8 cellular contexts compared by ENCODE assay signal in the genomic region with DNA sequence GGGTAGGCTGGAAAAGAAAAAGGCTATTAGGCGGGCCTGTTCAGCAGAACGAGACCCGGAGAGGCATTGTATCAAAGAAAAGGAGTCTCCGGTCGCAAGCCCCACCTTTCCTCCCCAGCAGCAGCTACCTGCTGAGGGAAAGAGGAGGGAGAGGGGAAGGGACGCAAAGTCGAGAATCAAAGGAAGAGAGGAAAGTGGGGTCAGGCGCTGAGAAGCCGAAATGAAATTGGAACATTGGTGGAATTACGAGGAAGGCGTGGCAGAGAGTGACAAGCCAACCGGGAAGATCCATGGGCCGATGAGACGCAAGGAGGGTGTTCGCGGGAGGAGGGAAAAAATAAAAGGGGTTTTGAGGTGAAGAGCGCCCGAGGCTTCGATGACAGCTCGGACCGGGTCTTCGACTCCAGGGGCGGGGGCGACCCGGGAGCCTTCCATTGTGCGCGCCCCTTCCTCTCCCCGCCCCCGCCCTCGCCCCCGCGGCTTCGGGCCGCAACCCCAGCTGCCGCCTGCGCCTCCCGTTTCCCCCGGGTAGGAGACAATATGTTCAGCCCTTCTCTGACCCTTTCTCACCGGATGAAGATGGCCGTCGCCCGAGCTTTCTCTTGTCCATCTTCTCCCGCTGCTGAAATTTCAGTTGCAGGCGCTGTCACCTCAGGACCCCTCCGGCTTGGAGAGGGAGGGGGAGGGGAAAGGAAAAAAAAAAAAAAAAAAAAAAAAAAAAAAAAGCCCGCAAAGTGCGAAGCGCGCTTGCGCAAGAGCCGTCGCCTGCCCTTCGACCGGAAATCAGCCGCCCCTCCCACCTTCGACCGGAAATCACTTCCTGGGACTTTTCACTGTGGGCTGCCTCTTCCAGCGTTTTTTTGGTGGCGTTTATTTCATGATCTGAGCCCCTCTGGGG. TPM values are rescaled to one million over a fixed set of nuclear protein-coding genes. Genes with fewer than 3 reads are reported as not detected.
DNase-seq lines count a peak whose midpoint lies in the region; ATAC-seq and TF ChIP-seq lines count a peak whose summit lies in the region.

A gene with protein sequence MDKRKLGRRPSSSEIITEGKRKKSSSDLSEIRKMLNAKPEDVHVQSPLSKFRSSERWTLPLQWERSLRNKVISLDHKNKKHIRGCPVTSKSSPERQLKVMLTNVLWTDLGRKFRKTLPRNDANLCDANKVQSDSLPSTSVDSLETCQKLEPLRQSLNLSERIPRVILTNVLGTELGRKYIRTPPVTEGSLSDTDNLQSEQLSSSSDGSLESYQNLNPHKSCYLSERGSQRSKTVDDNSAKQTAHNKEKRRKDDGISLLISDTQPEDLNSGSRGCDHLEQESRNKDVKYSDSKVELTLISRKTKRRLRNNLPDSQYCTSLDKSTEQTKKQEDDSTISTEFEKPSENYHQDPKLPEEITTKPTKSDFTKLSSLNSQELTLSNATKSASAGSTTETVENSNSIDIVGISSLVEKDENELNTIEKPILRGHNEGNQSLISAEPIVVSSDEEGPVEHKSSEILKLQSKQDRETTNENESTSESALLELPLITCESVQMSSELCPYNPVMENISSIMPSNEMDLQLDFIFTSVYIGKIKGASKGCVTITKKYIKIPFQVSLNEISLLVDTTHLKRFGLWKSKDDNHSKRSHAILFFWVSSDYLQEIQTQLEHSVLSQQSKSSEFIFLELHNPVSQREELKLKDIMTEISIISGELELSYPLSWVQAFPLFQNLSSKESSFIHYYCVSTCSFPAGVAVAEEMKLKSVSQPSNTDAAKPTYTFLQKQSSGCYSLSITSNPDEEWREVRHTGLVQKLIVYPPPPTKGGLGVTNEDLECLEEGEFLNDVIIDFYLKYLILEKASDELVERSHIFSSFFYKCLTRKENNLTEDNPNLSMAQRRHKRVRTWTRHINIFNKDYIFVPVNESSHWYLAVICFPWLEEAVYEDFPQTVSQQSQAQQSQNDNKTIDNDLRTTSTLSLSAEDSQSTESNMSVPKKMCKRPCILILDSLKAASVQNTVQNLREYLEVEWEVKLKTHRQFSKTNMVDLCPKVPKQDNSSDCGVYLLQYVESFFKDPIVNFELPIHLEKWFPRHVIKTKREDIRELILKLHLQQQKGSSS (minus strand): TSS at position 692 of the 898 bp plus-strand sequence. CDS start 82 bp downstream, at position 610.

- peak; percentile 42 for DNase-seq in GM04503 (ENCODE audit: low read depth)
- DNase-seq in NCI-H1436 (lab: John Stamatoyannopoulos, UW) = peak; percentile 85
- DNase-seq in amygdala (lab: John Stamatoyannopoulos, UW) = peak in 54 of 56 donors; percentile 5 to 85 (median 58)
- peak; percentile 87 for DNase-seq in left ventricle myocardium inferior
- peak; percentile 86 to 92 for DNase-seq in psoas muscle

- H3K27me3 Mint-ChIP-seq in T-helper 1 cell treated with Interleukin-12 subunit alpha and Interleukin-12 subunit beta and Interleukin-4 antibody, amounts not matched to agents 30 μg/mL and 1 μg/mL, for 36 hours (ENCODE audit: low read depth) = peaks cover 4% of the 10 kb centered on the region

- H3K27me3 ChIP-seq in left ventricle myocardium inferior (ENCODE audit: low read depth) (peaks cover 15% of the 10 kb centered on the region), psoas muscle (ENCODE audit: insufficient read depth in 3 of 3, low read length in 2 of 3) (peaks cover 0 to 10% (median 0%) of the 10 kb centered on the region in 3 donors)

- peaks cover 27% of the 10 kb centered on the region for H3K4me1 ChIP-seq in left ventricle myocardium inferior
- peaks cover 3% of the 10 kb centered on the region for H3K4me1 ChIP-seq in psoas muscle
- no peaks in the 10 kb centered on the region for H3K4me1 ChIP-seq in urinary bladder (ENCODE audit: insufficient read depth)

- peaks cover under 1% of the 10 kb centered on the region for H3K36me3 ChIP-seq in left ventricle myocardium inferior
- no peaks in the 10 kb centered on the region for H3K36me3 ChIP-seq in psoas muscle (ENCODE audit: insufficient read depth in 1 of 2, low read depth in 1 of 2)
- no peaks in the 10 kb centered on the region for H3K36me3 ChIP-seq in urinary bladder (ENCODE audit: insufficient read depth)

- H3K4me1 Mint-ChIP-seq in T-helper 1 cell treated with Interleukin-12 subunit alpha and Interleukin-12 subunit beta and Interleukin-4 antibody, amounts not matched to agents 30 μg/mL and 1 μg/mL, for 36 hours (ENCODE audit: low read depth) = peaks cover 30% of the 10 kb centered on the region

- intact Hi-C loops in left ventricle myocardium inferior (cut with micrococcal nuclease) = no loop called here
- intact Hi-C loops in psoas muscle (cut with DNase I) = loop anchor here in 1 of 2 donors (1.0 to 2.0 kb wide), 2 partner anchors 49 to 60 kb away; a partner anchor contains a TSS

- WGBS in psoas muscle, 3 donors = 0 to 1% (median 0%) methylated on average over 41 to 59 of the region's 59 CpGs
- WGBS in urinary bladder = under 1% methylated on average over 59 of the region's 59 CpGs

- H3K27ac Mint-ChIP-seq in T-helper 1 cell treated with Interleukin-12 subunit alpha and Interleukin-12 subunit beta and Interleukin-4 antibody, amounts not matched to agents 30 μg/mL and 1 μg/mL, for 36 hours = peak within 1 kb of the TSS; percentile 100

- H3K4me3 Mint-ChIP-seq in T-helper 1 cell treated with Interleukin-12 subunit alpha and Interleukin-12 subunit beta and Interleukin-4 antibody, amounts not matched to agents 30 μg/mL and 1 μg/mL, for 36 hours = peak within 1 kb of the TSS; percentile 100

- peak within 1 kb of the TSS; percentile 82 for H3K4me3 ChIP-seq in left ventricle myocardium inferior
- H3K4me3 ChIP-seq in psoas muscle = peak within 1 kb of the TSS; percentile 86
- H3K4me3 ChIP-seq in urinary bladder (ENCODE audit: low read depth, low read length) = peak within 1 kb of the TSS; percentile 79

- no peak for TF ChIP-seq CTCF in left ventricle myocardium inferior (IDR thresholded peaks at IDR 0.05; ENCODE audit: borderline replicate concordance)
- no peak for TF ChIP-seq CTCF in psoas muscle (IDR thresholded peaks at IDR 0.05)

- H3K9me3 ChIP-seq in left ventricle myocardium inferior (replicated peaks) (no peaks in the 10 kb centered on the region), psoas muscle (no peaks in the 10 kb centered on the region)

- peaks cover 25% of the 10 kb centered on the region for H3K36me3 Mint-ChIP-seq in T-helper 1 cell treated with Interleukin-12 subunit alpha and Interleukin-12 subunit beta and Interleukin-4 antibody, amounts not matched to agents 30 μg/mL and 1 μg/mL, for 36 hours (ENCODE audit: low read depth)

- H3K27ac ChIP-seq in left ventricle myocardium inferior (replicated peaks) = peak within 1 kb of the TSS; percentile 92
- peak within 1 kb of the TSS; percentile 90 for H3K27ac ChIP-seq in psoas muscle
- H3K27ac ChIP-seq in urinary bladder (ENCODE audit: low read depth) = peak within 1 kb of the TSS; percentile 90

- ATAC-seq in HG02588 (IDR thresholded peaks at IDR 0.05; ENCODE audit: unreplicated experiment) = peak; percentile 61
- ATAC-seq in psoas muscle = peak; percentile 83 to 93 (median 85)

- no peaks in the 10 kb centered on the region for H3K9me3 Mint-ChIP-seq in T-helper 1 cell treated with Interleukin-12 subunit alpha and Interleukin-12 subunit beta and Interleukin-4 antibody, amounts not matched to agents 30 μg/mL and 1 μg/mL, for 36 hours

RNA-seq across cellular contexts. Expression of the gene that starts here (rescaled TPM):
- 8.7 TPM for total RNA-seq in left ventricle myocardium inferior
- 1 to 10 TPM; 7.7 to 8.7 (median 8.2) TPM for total RNA-seq in psoas muscle
- 1 to 10 TPM; 4.2 to 4.7 (median 4.4) TPM for polyA plus RNA-seq in psoas muscle
- total RNA-seq in urinary bladder = 136 TPM
- 13.1 TPM for polyA plus RNA-seq in urinary bladder

Comparison
In these comparisons a context has a peak if more than half of its experiments do, and no peak if none do; other contexts are left out.
1. Peak in every context shown above with its lines: DNase-seq, ATAC-seq, H3K4me3 ChIP-seq and H3K27ac ChIP-seq.
2. RNA of the gene that starts here (total RNA-seq): 136 TPM in urinary bladder (single experiment); 8.7 TPM in left ventricle myocardium inferior (single experiment) and 7.7 to 8.7 TPM in psoas muscle; every median in the first group is over 10 times any median in the second.